29 cellular contexts compared by ENCODE assay signal in genomic region chr1:194167956-194168355, GRCh38.
A peak's percentile ranks its signal among the peaks of the same experiment; 100 is the strongest.
DNase-seq lines count a peak whose midpoint lies in the region; ATAC-seq, FAIRE-seq and TF ChIP-seq lines count a peak whose summit lies in the region.
"Had no signal": no experiment of that assay in that cellular context is flagged by ENCODE, and none has a peak within 500 bp of the region (broad histone marks: within the 10 kb centered on the region; RNA-seq: fewer than 3 reads in every experiment).

No MANE protein-coding gene starts in this region.

- H3K27me3 ChIP-seq in ACC112 (ENCODE audit: insufficient read depth, low read length), result no peaks in the 10 kb centered on the region
- no peaks in the 10 kb centered on the region for H3K27me3 ChIP-seq in astrocyte (ENCODE audit: insufficient read depth, low read length)
- H3K27me3 ChIP-seq: BLaER1 treated with 17β-estradiol and CSF1 and Interleukin-3, amounts not matched to agents 10 nM and 100 nM; SJCRH30 had no signal

- H2AFZ ChIP-seq in ACC112 (ENCODE audit: low read length, unreplicated experiment), result peak overlapping the region; percentile 6
- no peak overlapping the region for H2AFZ ChIP-seq in astrocyte (ENCODE audit: low read depth, low read length)

- H3K27me3 Mint-ChIP-seq in HFFc6 (ENCODE audit: insufficient read depth), result no peaks in the 10 kb centered on the region
- no peaks in the 10 kb centered on the region for H3K27me3 Mint-ChIP-seq in astrocyte (ENCODE audit: low read depth, unreplicated experiment)
- H3K27me3 Mint-ChIP-seq: CD4-positive, alpha-beta T cell had no signal

- H3K27ac ChIP-seq in ACC112 (ENCODE audit: low read depth, low read length), result no peak overlapping the region
- H3K27ac ChIP-seq in astrocyte (ENCODE audit: low read depth, low read length), result no peak overlapping the region
- H3K27ac ChIP-seq: 22Rv1; BLaER1 treated with 17β-estradiol and CSF1 and Interleukin-3, amounts not matched to agents 10 nM and 100 nM; PC-9; SJCRH30 had no signal

- H4K20me1 ChIP-seq in astrocyte (ENCODE audit: insufficient read depth, low read length), result no peaks in the 10 kb centered on the region
- H4K20me1 ChIP-seq: BLaER1 treated with 17β-estradiol and CSF1 and Interleukin-3, amounts not matched to agents 10 nM and 100 nM had no signal

- no peaks in the 10 kb centered on the region for H3K36me3 ChIP-seq in ACC112 (ENCODE audit: insufficient read depth, low read length)
- H3K36me3 ChIP-seq in astrocyte (ENCODE audit: insufficient read depth, low read length), result no peaks in the 10 kb centered on the region
- H3K36me3 ChIP-seq: BLaER1 treated with 17β-estradiol and CSF1 and Interleukin-3, amounts not matched to agents 10 nM and 100 nM; SJCRH30 had no signal

- H3K27ac Mint-ChIP-seq in HFFc6, result peak overlapping the region; percentile 69; the same call in 1 of the 2 replicates
- H3K27ac Mint-ChIP-seq in astrocyte (ENCODE audit: unreplicated experiment), result peak overlapping the region; percentile 56
- H3K27ac Mint-ChIP-seq: CD4-positive, alpha-beta T cell had no signal

- DNase-seq in HFFc6, result peak; percentile 28
- DNase-seq in astrocyte (ENCODE audit: low read depth), result peak; percentile 25
- DNase-seq in fibroblast of pulmonary artery (ENCODE audit: low read depth), result peak; percentile 23
- DNase-seq in NCI-H2171 treated with DMSO at 0.1 percent for 48 hours (lab: John Stamatoyannopoulos, UW), result no peak
- DNase-seq in NCI-H82 (lab: John Stamatoyannopoulos, UW), result no peak
- DNase-seq in kidney glomerular epithelial cell (lab: John Stamatoyannopoulos, UW), result no peak
- DNase-seq: ACHN; AML-193; CD4-positive, alpha-beta T cell; DMS53; GF-D8; MV-4-11; NCI-H1105; NCI-H1436 treated with DMSO at 0.1 percent for 48 hours; NCI-H187 treated with DMSO at 0.1 percent for 48 hours; NCI-H2107; NCI-H446 treated with DMSO at 0.1 percent for 48 hours; NCI-H526; PC-9; SJCRH30 had no signal

- H3K9me3 Mint-ChIP-seq in HFFc6 (no peaks in the 10 kb centered on the region; the same call in 1 of the 2 replicates), astrocyte (ENCODE audit: unreplicated experiment) (no peaks in the 10 kb centered on the region)
- H3K9me3 Mint-ChIP-seq: CD4-positive, alpha-beta T cell had no signal

- H3K4me3 ChIP-seq in ACC112 (ENCODE audit: low read depth, low read length), result no peak overlapping the region
- no peak overlapping the region for H3K4me3 ChIP-seq in astrocyte (ENCODE audit: insufficient read depth, low read depth, low read length)
- no peak overlapping the region for H3K4me3 ChIP-seq in fibroblast of pulmonary artery (replicated peaks; ENCODE audit: low read depth, low read length)
- H3K4me3 ChIP-seq: BLaER1 treated with 17β-estradiol and CSF1 and Interleukin-3, amounts not matched to agents 10 nM and 100 nM; PC-9; SJCRH30 had no signal

- H3K9ac ChIP-seq in astrocyte (ENCODE audit: low read length), result peak overlapping the region; percentile 6
- H3K9ac ChIP-seq: BLaER1 treated with 17β-estradiol and CSF1 and Interleukin-3, amounts not matched to agents 10 nM and 100 nM had no signal

- no peak for FAIRE-seq in astrocyte (lab: Jason Lieb, UNC)
- FAIRE-seq: GM12891, GM19239, H54, HepG2 had no signal

- H3K4me3 Mint-ChIP-seq in HFFc6 (no peak overlapping the region), astrocyte (ENCODE audit: unreplicated experiment) (no peak overlapping the region)
- H3K4me3 Mint-ChIP-seq: CD4-positive, alpha-beta T cell had no signal

- TF ChIP-seq CTCF in HFFc6 (IDR thresholded peaks at IDR 0.05) (no peak), astrocyte (IDR thresholded peaks at IDR 0.05; ENCODE audit: insufficient read depth, low read depth, low read length) (no peak), fibroblast of pulmonary artery (IDR thresholded peaks at IDR 0.05; ENCODE audit: low read length, missing control alignments) (no peak)

- no peak for ATAC-seq in HG02571 (IDR thresholded peaks at IDR 0.05; ENCODE audit: unreplicated experiment)
- ATAC-seq: HepG2, Right ventricle myocardium inferior had no signal

- no peaks in the 10 kb centered on the region for H3K9me3 ChIP-seq in astrocyte (ENCODE audit: insufficient read depth, low read depth, low read length)
- H3K9me3 ChIP-seq: SJCRH30 had no signal

- H3K79me2 ChIP-seq in ACC112 (ENCODE audit: control insufficient read depth, insufficient read depth, low read length, unreplicated experiment), result no peaks in the 10 kb centered on the region
- H3K79me2 ChIP-seq in astrocyte (ENCODE audit: insufficient read depth, low read length), result no peaks in the 10 kb centered on the region

- H3K36me3 Mint-ChIP-seq in HFFc6 (ENCODE audit: low read depth), result no peaks in the 10 kb centered on the region; the same call in 1 of the 2 replicates
- no peaks in the 10 kb centered on the region for H3K36me3 Mint-ChIP-seq in astrocyte (ENCODE audit: low read depth, unreplicated experiment)

- H3K4me1 ChIP-seq in ACC112 (ENCODE audit: control insufficient read depth, insufficient read depth, low read length, unreplicated experiment) (no peaks in the 10 kb centered on the region), astrocyte (ENCODE audit: insufficient read depth, low read length) (peaks cover 4% of the 10 kb centered on the region)
- H3K4me1 ChIP-seq: BLaER1 treated with 17β-estradiol and CSF1 and Interleukin-3, amounts not matched to agents 10 nM and 100 nM; SJCRH30 had no signal

- H3K4me1 Mint-ChIP-seq in HFFc6 (ENCODE audit: low read depth) (peaks cover 18% of the 10 kb centered on the region), astrocyte (ENCODE audit: low read depth, unreplicated experiment) (peaks cover 10% of the 10 kb centered on the region)

- H3K4me2 ChIP-seq in astrocyte (ENCODE audit: low read length), result no peak overlapping the region
- H3K4me2 ChIP-seq: BLaER1 treated with 17β-estradiol and CSF1 and Interleukin-3, amounts not matched to agents 10 nM and 100 nM; PC-9 had no signal

Comparison
In these comparisons a context has a peak if more than half of its experiments do, and no peak if none do; other contexts are left out.
1. DNase-seq: peak in HFFc6 (single experiment), astrocyte (single experiment) and fibroblast of pulmonary artery (single experiment); none in NCI-H2171 treated with DMSO at 0.1 percent for 48 hours (single experiment), NCI-H82 (single experiment) and kidney glomerular epithelial cell (single experiment).